9 cellular contexts compared by ENCODE assay signal in the genomic region with DNA sequence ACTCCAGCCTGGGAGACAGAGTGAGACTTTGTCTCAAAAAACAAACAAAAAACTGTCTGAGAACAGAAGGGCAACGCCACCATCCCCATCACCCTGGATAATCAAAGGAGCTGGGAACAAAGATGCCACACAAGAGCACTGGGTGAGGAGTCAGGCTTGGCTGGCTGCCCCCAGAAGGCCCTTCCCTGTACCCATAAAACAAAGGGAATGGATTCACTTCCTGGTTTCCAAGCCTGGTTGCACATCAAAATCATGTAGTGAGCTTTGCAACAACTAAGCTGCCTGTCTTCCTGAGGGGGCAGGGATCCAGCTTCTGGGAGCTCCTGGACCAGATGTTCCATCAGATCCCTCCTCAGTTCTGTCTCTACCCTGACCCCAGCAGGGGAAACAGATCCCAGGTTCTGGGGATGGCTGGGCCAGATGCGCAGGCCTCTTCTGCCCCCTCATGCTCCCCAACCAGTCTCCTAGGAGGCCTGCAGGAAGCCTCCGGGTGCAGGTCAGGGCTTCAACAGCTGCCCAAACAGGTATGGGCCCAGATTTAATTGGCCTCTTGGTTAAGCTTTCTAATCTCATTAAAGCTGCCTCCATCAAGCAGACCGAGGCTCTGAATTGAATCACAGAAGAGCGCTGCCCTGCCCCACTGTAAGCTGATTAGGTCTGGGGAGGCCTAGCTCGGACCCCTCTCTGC.
DNase-seq lines count a peak whose midpoint lies in the region; ATAC-seq, FAIRE-seq and TF ChIP-seq lines count a peak whose summit lies in the region.
"Had no signal": no experiment of that assay in that cellular context is flagged by ENCODE, and none has a peak within 500 bp of the region (broad histone marks: within the 10 kb centered on the region; RNA-seq: fewer than 3 reads in every experiment).

No MANE protein-coding gene starts in this region.

- H3K36me3 ChIP-seq in NT2/D1 (ENCODE audit: insufficient read depth, insufficient read length, low read length), result peaks cover 5% of the 10 kb centered on the region
- H3K36me3 ChIP-seq in prostate gland, result no peaks in the 10 kb centered on the region

- H3K27ac ChIP-seq in prostate gland, result peak overlapping the region; percentile 48 to 58

- WGBS in prostate gland, result 64% methylated on average over 6 of the region's 6 CpGs

- H3K4me1 ChIP-seq in NT2/D1 (ENCODE audit: insufficient read depth, insufficient read length) (peaks cover 40% of the 10 kb centered on the region), prostate gland (replicated peaks) (peaks cover 21% of the 10 kb centered on the region)

- H3K9ac ChIP-seq in NT2/D1 (ENCODE audit: insufficient read length, low read depth), result peak overlapping the region; percentile 38

- H3K9me3 ChIP-seq in NT2/D1 (ENCODE audit: insufficient read depth, low read length), result no peaks in the 10 kb centered on the region
- H3K9me3 ChIP-seq in prostate gland, result no peaks in the 10 kb centered on the region

- no peak for ATAC-seq in HG03095 (IDR thresholded peaks at IDR 0.05; ENCODE audit: unreplicated experiment)

- TF ChIP-seq CTCF in D721Med (IDR thresholded peaks at IDR 0.05; ENCODE audit: insufficient read depth, missing control alignments) (no peak), prostate gland (IDR thresholded peaks at IDR 0.05) (no peak)

- FAIRE-seq in D721Med (lab: Jason Lieb, UNC), result peak; percentile 88
- peak; percentile 42 for FAIRE-seq in frontal cortex (lab: Jason Lieb, UNC)
- FAIRE-seq in GM12892 (lab: Jason Lieb, UNC), result no peak
- FAIRE-seq: islet of Langerhans had no signal

- TF ChIP-seq POLR2A in prostate gland (IDR thresholded peaks at IDR 0.05) (no peak), GM12892 (IDR thresholded peaks at IDR 0.05; ENCODE audit: low read depth, low read length) (no peak)

- intact Hi-C loops in prostate gland (cut with DNase I), result no loop called here

- DNase-seq in D721Med (ENCODE audit: insufficient read length, low spot score), result no peak
- DNase-seq in NT2/D1 (ENCODE audit: low read depth, low spot score), result no peak
- peak; percentile 49 to 55 for DNase-seq in frontal cortex (ENCODE audit: low spot score in 2 of 2)
- DNase-seq in prostate gland (ENCODE audit: low spot score), result no peak
- no peak for DNase-seq in activated CD8-positive, alpha-beta memory T cell treated with anti-CD3 and anti-CD28 coated beads, Interleukin-2, amount 50 U/mL, for 48 hours
- DNase-seq in GM12892 (ENCODE audit: insufficient read length), result no peak
- no peak for DNase-seq in stimulated activated CD4-positive, alpha-beta T cell treated with anti-CD3 and anti-CD28 coated beads, Interleukin-2, amount 100 ng/mL, for 24 hours

- H3K4me3 ChIP-seq in NT2/D1 (ENCODE audit: insufficient read length, low read depth) (no peak overlapping the region), prostate gland (no peak overlapping the region)

- H3K27me3 ChIP-seq in NT2/D1 (ENCODE audit: insufficient read depth, insufficient read length) (no peaks in the 10 kb centered on the region), prostate gland (replicated peaks; ENCODE audit: insufficient read depth) (no peaks in the 10 kb centered on the region)

Comparison
In these comparisons a context has a peak if more than half of its experiments do, and no peak if none do; other contexts are left out.
1. DNase-seq: peak in frontal cortex (2 of 2); none in D721Med (single experiment), NT2/D1 (single experiment), prostate gland (single experiment), activated CD8-positive, alpha-beta memory T cell treated with anti-CD3 and anti-CD28 coated beads, Interleukin-2, amount 50 U/mL, for 48 hours (single experiment), GM12892 (single experiment) and stimulated activated CD4-positive, alpha-beta T cell treated with anti-CD3 and anti-CD28 coated beads, Interleukin-2, amount 100 ng/mL, for 24 hours (0 of 2).